ENCODE assay signal across 17 cellular contexts in the genomic region with DNA sequence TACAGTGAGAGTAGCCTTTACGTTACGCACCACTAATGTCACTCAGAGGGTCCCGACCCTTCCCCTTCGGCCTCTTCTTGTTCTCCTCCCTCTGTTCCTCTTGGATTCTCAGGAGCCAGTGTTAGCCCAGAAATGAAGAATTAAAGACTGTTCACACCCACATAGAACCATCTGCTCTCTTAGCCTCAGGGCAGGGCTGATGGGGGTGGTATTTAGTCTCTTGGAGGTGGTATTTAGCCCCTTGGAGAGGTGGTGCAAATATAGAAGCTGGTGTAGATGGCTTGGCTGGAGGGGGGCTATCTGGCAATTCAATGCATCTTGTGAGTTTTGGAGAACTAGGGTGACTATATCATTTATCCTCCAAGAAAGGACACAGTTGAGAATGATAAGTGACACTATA.
A peak's percentile ranks its signal among the peaks of the same experiment; 100 is the strongest.
DNase-seq lines count a peak whose midpoint lies in the region; ATAC-seq and TF ChIP-seq lines count a peak whose summit lies in the region.
"Had no signal": no experiment of that assay in that cellular context is flagged by ENCODE, and none has a peak within 500 bp of the region (broad histone marks: within the 10 kb centered on the region; RNA-seq: fewer than 3 reads in every experiment).

No MANE protein-coding gene starts in this region.

- 95% methylated on average over 4 of the region's 4 CpGs; no CpG with 5 or more reads in 1 of the 2 donors for WGBS in transverse colon (ENCODE audit: low coverage in 1 of 2), 2 donors

- TF ChIP-seq POLR2A in transverse colon (IDR thresholded peaks at IDR 0.05), result no peak

- H3K9ac ChIP-seq in Karpas-422 (ENCODE audit: low read length) (no peak overlapping the region), colonic mucosa (ENCODE audit: low read depth in 2 of 2, low read length in 2 of 2) (no peak overlapping the region), muscle layer of colon (ENCODE audit: low read length) (no peak overlapping the region)

- H3K27ac ChIP-seq in Karpas-422 (ENCODE audit: low read length) (peak overlapping the region; percentile 29; the same call in 1 of the 2 replicates), colonic mucosa (peak overlapping the region; percentile 38), muscle layer of colon (ENCODE audit: low read depth, low read length) (peak overlapping the region; percentile 31), transverse colon (peak overlapping the region; percentile 51 to 83 (median 72))

- no peaks in the 10 kb centered on the region for H3K36me3 Mint-ChIP-seq in effector memory CD8-positive, alpha-beta T cell (ENCODE audit: insufficient read depth)

- H3K36me3 ChIP-seq in Karpas-422 (ENCODE audit: insufficient read depth, low read length) (peaks cover 13% of the 10 kb centered on the region; the same call in 1 of the 2 replicates), colonic mucosa (no peaks in the 10 kb centered on the region), muscle layer of colon (ENCODE audit: insufficient read depth, low read length) (no peaks in the 10 kb centered on the region), transverse colon (no peaks in the 10 kb centered on the region)

- TF ChIP-seq CTCF in colonic mucosa (IDR thresholded peaks at IDR 0.05), result no peak
- TF ChIP-seq CTCF in transverse colon (IDR thresholded peaks at IDR 0.05), result no peak

- no peaks in the 10 kb centered on the region for H3K27me3 Mint-ChIP-seq in effector memory CD8-positive, alpha-beta T cell
- H3K27me3 Mint-ChIP-seq: B cell; stimulated activated naive CD8-positive, alpha-beta T cell treated with anti-CD3 and anti-CD28 coated beads, Interleukin-15, amount 100 ng/mL, for 72 hours had no signal

- H3K27me3 ChIP-seq in Karpas-422 (ENCODE audit: low read length), result no peaks in the 10 kb centered on the region
- no peaks in the 10 kb centered on the region for H3K27me3 ChIP-seq in colonic mucosa
- no peaks in the 10 kb centered on the region for H3K27me3 ChIP-seq in muscle layer of colon (ENCODE audit: control insufficient read depth in 1 of 2, insufficient read depth in 2 of 2, low read length in 2 of 2)
- no peaks in the 10 kb centered on the region for H3K27me3 ChIP-seq in transverse colon

- TF ChIP-seq EP300 in transverse colon (IDR thresholded peaks at IDR 0.05; ENCODE audit: low read depth), result no peak

- no peak overlapping the region for H2AFZ ChIP-seq in Karpas-422 (ENCODE audit: low read length)

- no peaks in the 10 kb centered on the region for H3K9me3 Mint-ChIP-seq in effector memory CD8-positive, alpha-beta T cell
- H3K9me3 Mint-ChIP-seq: immature natural killer cell; stimulated activated naive CD8-positive, alpha-beta T cell treated with anti-CD3 and anti-CD28 coated beads, Interleukin-15, amount 100 ng/mL, for 72 hours had no signal

- peaks cover 0 to 5% of the 10 kb centered on the region in 2 donors for H3K4me1 Mint-ChIP-seq in effector memory CD8-positive, alpha-beta T cell (ENCODE audit: low read depth in 2 of 2)
- H3K4me1 Mint-ChIP-seq: immature natural killer cell had no signal

- H3K4me3 ChIP-seq in Karpas-422 (ENCODE audit: low read length), result no peak overlapping the region
- no peak overlapping the region for H3K4me3 ChIP-seq in colonic mucosa
- no peak overlapping the region for H3K4me3 ChIP-seq in muscle layer of colon (ENCODE audit: low read depth in 1 of 2, low read length in 2 of 2)
- H3K4me3 ChIP-seq in transverse colon, result no peak overlapping the region

- no peak overlapping the region for H3K27ac Mint-ChIP-seq in effector memory CD8-positive, alpha-beta T cell
- H3K27ac Mint-ChIP-seq: B cell, immature natural killer cell had no signal

- no peaks in the 10 kb centered on the region for H3K9me2 ChIP-seq in Karpas-422 (replicated peaks; ENCODE audit: insufficient read depth, low read length)

- H3K79me2 ChIP-seq in Karpas-422 (ENCODE audit: low read length), result peaks cover 97% of the 10 kb centered on the region

- H3K9me3 ChIP-seq in Karpas-422 (ENCODE audit: low read length) (no peaks in the 10 kb centered on the region), colonic mucosa (no peaks in the 10 kb centered on the region), muscle layer of colon (ENCODE audit: low read length) (no peaks in the 10 kb centered on the region), transverse colon (no peaks in the 10 kb centered on the region)

- intact Hi-C loops in colonic mucosa (cut with DNase I), result loop anchor here (2.0 to 5.0 kb wide), 2 partner anchors 161 to 295 kb away; no protein-coding TSS in a partner anchor
- intact Hi-C loops in transverse colon (cut with DNase I; ENCODE audit: low total_unique reads), result loop anchor here (2.0 to 10.0 kb wide), 4 partner anchors 53 to 295 kb away; partner anchors contain the start of gene PRKCE

- no peaks in the 10 kb centered on the region for H4K20me1 ChIP-seq in Karpas-422 (ENCODE audit: insufficient read depth, low read depth, low read length)

- in situ Hi-C loops in transverse colon (cut with MboI; ENCODE audit: low pct_ligation_motif_present in 1 of 4, low pct_unique_long_range_greater_than_20kb in 1 of 4, low sequenced_read_pairs in 3 of 4), result loop anchor here in 3 of 4 donors (5.0 to 10.0 kb wide), 2 partner anchors 291 to 293 kb away; no protein-coding TSS in a partner anchor

- ATAC-seq in effector memory CD8-positive, alpha-beta T cell (replicated peaks), result no peak
- ATAC-seq: stimulated activated naive CD8-positive, alpha-beta T cell treated with anti-CD3 and anti-CD28 coated beads, Interleukin-15, amount 100 ng/mL, for 72 hours had no signal

- no peak overlapping the region for H3K4me2 ChIP-seq in Karpas-422 (ENCODE audit: low read depth, low read length, poor library complexity, severe bottlenecking)

- no peak overlapping the region for H3K4me3 Mint-ChIP-seq in effector memory CD8-positive, alpha-beta T cell
- H3K4me3 Mint-ChIP-seq: B cell; immature natural killer cell; stimulated activated naive CD8-positive, alpha-beta T cell treated with anti-CD3 and anti-CD28 coated beads, Interleukin-15, amount 100 ng/mL, for 72 hours had no signal

- peaks cover 61% of the 10 kb centered on the region for H3K4me1 ChIP-seq in Karpas-422 (ENCODE audit: low read length)
- H3K4me1 ChIP-seq in colonic mucosa, result peaks cover 5% of the 10 kb centered on the region
- H3K4me1 ChIP-seq in muscle layer of colon (ENCODE audit: insufficient read depth, low read length), result peaks cover 49% of the 10 kb centered on the region
- peaks cover 7 to 47% (median 20%) of the 10 kb centered on the region in 4 donors for H3K4me1 ChIP-seq in transverse colon

- DNase-seq in Karpas-422 (no peak), colonic mucosa (no peak), transverse colon (no peak), globus pallidus (ENCODE audit: low spot score) (no peak)
- DNase-seq in effector memory CD8-positive, alpha-beta T cell, result no peak
- no peak for DNase-seq in activated naive CD4-positive, alpha-beta T cell (lab: John Stamatoyannopoulos, UW)
- DNase-seq: activated CD4-positive, CD25-positive, alpha-beta regulatory T cell treated with anti-CD3 and anti-CD28 coated beads, Interleukin-2, amount 50 U/mL, for 72 hours; activated effector memory CD4-positive, alpha-beta T cell treated with anti-CD3 and anti-CD28 coated beads, Interleukin-2, amount 50 U/mL, for 16 hours; aorta; GDM1; glutamatergic neuron; immature natural killer cell; NCI-H510A; right cardiac atrium; stimulated activated naive CD8-positive, alpha-beta T cell treated with anti-CD3 and anti-CD28 coated beads, Interleukin-15, amount 100 ng/mL, for 72 hours had no signal
